ENCODE assay signal across 21 cellular contexts in the genomic region with DNA sequence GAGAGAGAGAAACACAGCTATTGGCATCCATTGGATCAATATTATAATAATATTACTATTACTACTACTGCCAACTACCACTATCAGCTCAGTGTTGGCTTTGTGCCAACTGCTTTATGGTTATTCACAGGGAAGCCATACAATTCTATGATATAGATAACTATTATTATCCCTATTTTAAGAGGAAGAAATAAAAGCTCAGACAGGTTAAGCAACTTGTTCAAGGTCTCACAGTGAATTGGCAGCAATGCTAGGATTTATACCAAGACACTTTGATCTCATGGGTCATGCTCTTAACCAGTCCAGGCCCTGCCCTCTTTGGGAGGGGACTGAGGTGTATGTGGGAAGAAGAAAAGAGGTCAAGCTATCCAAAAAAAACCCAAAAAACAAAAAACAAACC.
DNase-seq lines count a peak whose midpoint lies in the region; ATAC-seq, FAIRE-seq and TF ChIP-seq lines count a peak whose summit lies in the region.
"Had no signal": no experiment of that assay in that cellular context is flagged by ENCODE, and none has a peak within 500 bp of the region (broad histone marks: within the 10 kb centered on the region; RNA-seq: fewer than 3 reads in every experiment).

No MANE protein-coding gene starts in this region.

- DNase-seq in NCI-H82 (lab: John Stamatoyannopoulos, UW) (peak; percentile 46), NCI-H82 treated with DMSO at 0.1 percent for 48 hours (lab: John Stamatoyannopoulos, UW; ENCODE audit: unreplicated experiment) (no peak), HepG2 (ENCODE audit: low spot score) (no peak), GDM1 (lab: John Stamatoyannopoulos, UW) (no peak), SK-N-DZ (ENCODE audit: low spot score) (no peak)
- no peak for DNase-seq in CD8-positive, alpha-beta memory T cell
- DNase-seq: activated CD4-positive, alpha-beta T cell treated with anti-CD3 and anti-CD28 coated beads for 48 hours; anterior cingulate cortex; C1 segment of cervical spinal cord; EL; foreskin fibroblast; HFFc6; hypothalamus; NCI-H146; PC-9; stimulated activated CD4-positive, alpha-beta T cell treated with anti-CD3 and anti-CD28 coated beads, Interleukin-15, amount 100 ng/mL, for 24 hours; stimulated activated naive CD8-positive, alpha-beta T cell treated with anti-CD3 and anti-CD28 coated beads, Interleukin-15, amount 100 ng/mL, for 72 hours had no signal

- no peak for FAIRE-seq in HepG2 (lab: Jason Lieb, UNC)

- H3K4me3 Mint-ChIP-seq in CD8-positive, alpha-beta memory T cell: peak overlapping the region in 4 of 7 donors; percentile 1 to 25 (median 6)
- H3K4me3 Mint-ChIP-seq in activated naive CD8-positive, alpha-beta T cell: no peak overlapping the region
- H3K4me3 Mint-ChIP-seq: activated T-helper 1 cell treated with anti-CD3 and anti-CD28 coated beads, Interleukin-12 subunit alpha, Interleukin-12 subunit beta, Interleukin-2, Interleukin-4 antibody, amounts not matched to agents 30 ng/mL and 10 ng/mL and 1 ng/mL, durations not matched to agents 14 hours and 24 hours and 36 hours; HFFc6; mesothelial cell of epicardium; stimulated activated naive CD8-positive, alpha-beta T cell treated with anti-CD3 and anti-CD28 coated beads, Interleukin-15, amount 100 ng/mL, for 72 hours had no signal

- H3K36me3 Mint-ChIP-seq in CD8-positive, alpha-beta memory T cell: peaks cover 11 to 98% (median 48%) of the 10 kb centered on the region in 3 donors
- H3K36me3 Mint-ChIP-seq in activated naive CD8-positive, alpha-beta T cell: peaks cover 27% of the 10 kb centered on the region

- peaks cover 56% of the 10 kb centered on the region for H3K36me3 ChIP-seq in CD8-positive, alpha-beta memory T cell (ENCODE audit: insufficient read depth, low read length)
- peaks cover 3 to 5% of the 10 kb centered on the region in 2 experiments; a peak in 3 of 5 replicates for H3K36me3 ChIP-seq in HepG2 (replicated peaks in 1 of 2; ENCODE audit: control insufficient read depth in 1 of 2, insufficient read depth in 2 of 2, low read length in 2 of 2)

- H3K9me3 Mint-ChIP-seq in CD8-positive, alpha-beta memory T cell: no peaks in the 10 kb centered on the region
- H3K9me3 Mint-ChIP-seq in activated naive CD8-positive, alpha-beta T cell (ENCODE audit: low read depth): no peaks in the 10 kb centered on the region
- H3K9me3 Mint-ChIP-seq: activated T-helper 1 cell treated with anti-CD3 and anti-CD28 coated beads, Interleukin-12 subunit alpha, Interleukin-12 subunit beta, Interleukin-2, Interleukin-4 antibody, amounts not matched to agents 30 ng/mL and 10 ng/mL and 1 ng/mL, durations not matched to agents 14 hours and 24 hours and 36 hours; HFFc6; mesothelial cell of epicardium; stimulated activated naive CD8-positive, alpha-beta T cell treated with anti-CD3 and anti-CD28 coated beads, Interleukin-15, amount 100 ng/mL, for 72 hours had no signal

- intact Hi-C loops in HepG2 (cut with micrococcal nuclease; ENCODE audit: unreplicated experiment): no loop called here

- TF ChIP-seq RAD21 in HepG2 (CRISPR knock-in tag; IDR thresholded peaks at IDR 0.05): no peak

- no peak for ATAC-seq in HepG2
- ATAC-seq in HG02763 (IDR thresholded peaks at IDR 0.05; ENCODE audit: unreplicated experiment): no peak
- ATAC-seq: stimulated activated naive CD8-positive, alpha-beta T cell treated with anti-CD3 and anti-CD28 coated beads, Interleukin-15, amount 100 ng/mL, for 72 hours had no signal

- H3K4me3 ChIP-seq in CD8-positive, alpha-beta memory T cell (ENCODE audit: low read length): no peak overlapping the region
- H3K4me3 ChIP-seq in HepG2 (replicated peaks in 1 of 3; ENCODE audit: insufficient read depth in 1 of 3, low read depth in 2 of 3, low read length in 3 of 3): no peak overlapping the region
- H3K4me3 ChIP-seq: PC-9 had no signal

- peaks cover 83 to 99% (median 94%) of the 10 kb centered on the region in 3 donors for H3K4me1 Mint-ChIP-seq in CD8-positive, alpha-beta memory T cell
- peaks cover 55% of the 10 kb centered on the region for H3K4me1 Mint-ChIP-seq in activated naive CD8-positive, alpha-beta T cell (ENCODE audit: low read depth)

- no peaks in the 10 kb centered on the region for H3K27me3 ChIP-seq in CD8-positive, alpha-beta memory T cell (ENCODE audit: insufficient read depth, low read length, poor library complexity, severe bottlenecking)
- no peaks in the 10 kb centered on the region for H3K27me3 ChIP-seq in HepG2 (ENCODE audit: control insufficient read depth in 1 of 2, insufficient read depth in 2 of 2, low read length in 2 of 2)

- peak overlapping the region; percentile 19 to 95 (median 76) for H3K27ac Mint-ChIP-seq in CD8-positive, alpha-beta memory T cell
- peak overlapping the region; percentile 72 for H3K27ac Mint-ChIP-seq in activated naive CD8-positive, alpha-beta T cell
- H3K27ac Mint-ChIP-seq: activated T-helper 1 cell treated with anti-CD3 and anti-CD28 coated beads, Interleukin-12 subunit alpha, Interleukin-12 subunit beta, Interleukin-2, Interleukin-4 antibody, amounts not matched to agents 30 ng/mL and 10 ng/mL and 1 ng/mL, durations not matched to agents 14 hours and 24 hours and 36 hours; HFFc6; mesothelial cell of epicardium had no signal

- H3K79me2 ChIP-seq in HepG2 (ENCODE audit: insufficient read depth, low read length): no peaks in the 10 kb centered on the region

- H3K9me3 ChIP-seq in CD8-positive, alpha-beta memory T cell (ENCODE audit: low read length): no peaks in the 10 kb centered on the region
- no peaks in the 10 kb centered on the region for H3K9me3 ChIP-seq in HepG2 (ENCODE audit: low read length)

- CTCF ChIA-PET in CD8-positive, alpha-beta memory T cell (lab: Charles Lee): interaction anchor here (0.7 kb wide), 1 partner anchor 356 kb away, joined by 3 read pairs; no protein-coding TSS in a partner anchor
- CTCF ChIA-PET in HepG2 (lab: Yijun Ruan, JAX; ENCODE audit: low intra/inter-chr PET ratio, low total read pairs): no interaction called here

- TF ChIP-seq CTCF in HepG2 (CRISPR knock-in tag; IDR thresholded peaks at IDR 0.05): no peak

- H3K9ac ChIP-seq in HepG2 (ENCODE audit: insufficient read depth, low read depth, low read length): no peak overlapping the region

- no peak overlapping the region for H3K27ac ChIP-seq in CD8-positive, alpha-beta memory T cell (ENCODE audit: low read depth, low read length)
- H3K27ac ChIP-seq in HepG2 (ENCODE audit: extremely low read length, insufficient read depth, low read length): no peak overlapping the region
- H3K27ac ChIP-seq: PC-9 had no signal

- in situ Hi-C loops in HepG2 (cut with HindIII; ENCODE audit: extremely low pct_ligation_motif_present, low pct_unique_long_range_greater_than_20kb): no loop called here

- peaks cover 0 to 1% of the 10 kb centered on the region in 2 donors for H3K27me3 Mint-ChIP-seq in CD8-positive, alpha-beta memory T cell
- no peaks in the 10 kb centered on the region for H3K27me3 Mint-ChIP-seq in activated naive CD8-positive, alpha-beta T cell
- H3K27me3 Mint-ChIP-seq: stimulated activated naive CD8-positive, alpha-beta T cell treated with anti-CD3 and anti-CD28 coated beads, Interleukin-15, amount 100 ng/mL, for 72 hours had no signal

- peaks cover 45% of the 10 kb centered on the region for H3K4me1 ChIP-seq in CD8-positive, alpha-beta memory T cell (ENCODE audit: insufficient read depth, low read length)
- peaks cover 30% of the 10 kb centered on the region for H3K4me1 ChIP-seq in HepG2 (ENCODE audit: insufficient read depth, low read length)

- no peak overlapping the region for H3K4me2 ChIP-seq in HepG2 (ENCODE audit: low read depth, low read length)
- H3K4me2 ChIP-seq: PC-9 had no signal

- POLR2A ChIA-PET in CD8-positive, alpha-beta memory T cell (lab: Charles Lee): no interaction called here
- POLR2A ChIA-PET in HepG2 (lab: Yijun Ruan, JAX): interaction anchor here (1.2 kb wide), 1 partner anchor 11 kb away, joined by 3 read pairs; no protein-coding TSS in a partner anchor

- no peak for TF ChIP-seq EP300 in HepG2 (IDR thresholded peaks at IDR 0.05; ENCODE audit: low read depth in 2 of 2, low read length in 2 of 2)
- no peak for TF ChIP-seq EP300 in HepG2 (CRISPR knock-in tag; IDR thresholded peaks at IDR 0.05; ENCODE audit: borderline replicate concordance)

- no TSS peak for BruUV-seq in HepG2 (replicated peaks; lab: Mats Ljungman, UMichigan)

- H2AFZ ChIP-seq in HepG2 (ENCODE audit: low read length): no peak overlapping the region
- H2AFZ ChIP-seq: PC-9 had no signal

- H4K20me1 ChIP-seq in HepG2 (ENCODE audit: insufficient read depth, low read length): no peaks in the 10 kb centered on the region

- no peak for TF ChIP-seq POLR2A in HepG2 (IDR thresholded peaks at IDR 0.05; ENCODE audit: insufficient read depth in 1 of 2, low read depth in 2 of 2, low read length in 2 of 2)

TF ChIP-seq in HepG2, 621 proteins besides CTCF, POLR2A, EP300 and RAD21:
- TF ChIP-seq ZNF121 (CRISPR knock-in tag; IDR thresholded peaks at IDR 0.05): no peak
- no peak for TF ChIP-seq ZNF773 (CRISPR knock-in tag; IDR thresholded peaks at IDR 0.05; ENCODE audit: borderline replicate concordance)
- TF ChIP-seq LCORL (IDR thresholded peaks at IDR 0.05): 0 out of 2 replicates have a peak, but pooled peaks have one; percentile 53
- no peak for TF ChIP-seq LCORL (CRISPR knock-in tag; IDR thresholded peaks at IDR 0.05)
- no peak for TF ChIP-seq CBX5 (CRISPR knock-in tag; IDR thresholded peaks at IDR 0.05; ENCODE audit: borderline replicate concordance)
TF ChIP-seq in HepG2: peak in this region for 1.
